ENCODE assay signal across 1 cellular context in the genomic region with DNA sequence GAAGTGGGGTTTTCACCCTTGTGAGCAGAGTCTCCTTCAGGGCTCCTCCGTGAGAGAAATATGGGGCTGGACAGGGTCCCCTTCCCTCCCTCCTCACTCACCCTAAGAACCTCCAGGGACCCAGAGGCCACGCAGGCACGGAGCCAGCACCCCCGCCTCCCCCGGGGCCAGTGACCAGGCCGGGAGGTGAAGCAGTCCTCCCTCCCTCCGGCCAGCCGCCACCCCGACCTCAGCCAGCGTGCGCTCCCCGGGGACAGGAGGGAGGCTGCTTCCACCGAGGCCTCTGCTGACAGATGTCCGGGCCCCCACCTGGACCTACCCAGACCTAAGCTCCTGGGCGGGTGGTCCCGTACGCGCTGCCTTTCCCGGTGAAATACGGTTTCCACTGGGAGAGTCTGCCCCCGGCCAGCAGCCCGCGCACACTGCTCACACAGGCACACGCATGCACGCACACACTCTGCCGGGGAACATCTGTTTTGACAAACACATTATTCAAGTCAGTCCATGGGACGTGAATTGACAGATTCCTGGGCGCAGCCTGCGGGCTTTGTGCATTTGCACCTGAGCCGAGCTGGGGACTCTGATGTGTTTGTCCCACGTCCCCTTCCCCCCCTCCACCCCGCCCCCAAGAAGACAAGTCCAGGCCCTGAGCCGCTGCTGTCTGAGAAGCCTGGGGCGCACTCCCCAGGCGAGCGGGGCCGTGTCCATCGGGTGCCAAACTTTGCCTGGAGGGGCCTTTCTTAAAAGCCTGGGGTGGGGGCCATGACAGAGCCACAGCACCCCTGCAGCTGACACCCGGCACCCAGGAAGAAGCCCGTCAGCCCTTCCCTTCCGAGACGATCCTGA.
TF ChIP-seq lines count a peak whose summit lies in the region.

No MANE protein-coding gene starts in this region.

TF ChIP-seq in H1, 55 proteins besides CTCF, POLR2A, EP300 and RAD21:
- TF ChIP-seq RNF2 (IDR thresholded peaks at IDR 0.05; ENCODE audit: borderline replicate concordance, low read depth, low read length, missing control alignments, poor library complexity, severe bottlenecking) (peak; percentile 12), CEBPB (IDR thresholded peaks at IDR 0.05; ENCODE audit: low read depth, low read length) (no peak), KDM4A (IDR thresholded peaks at IDR 0.05; ENCODE audit: low read depth, low read length, severe bottlenecking) (peak; percentile 62), SUZ12 (IDR thresholded peaks at IDR 0.05; ENCODE audit: low read length) (peak; percentile 71; the same call in 1 of the 2 replicates)
